Comparison of ENCODE assay signal across 13 cellular contexts in genomic region chr17:29573871-29574731, GRCh38. TPM values are rescaled to one million over a fixed set of nuclear protein-coding genes. Genes with fewer than 3 reads are reported as not detected.
DNase-seq lines count a peak whose midpoint lies in the region; ATAC-seq and TF ChIP-seq lines count a peak whose summit lies in the region.
"Had no signal": no experiment of that assay in that cellular context is flagged by ENCODE, and none has a peak within 500 bp of the region (broad histone marks: within the 10 kb centered on the region; RNA-seq: fewer than 3 reads in every experiment).

No MANE protein-coding gene starts in this region.

- H2AFZ ChIP-seq in neural progenitor cell (replicated peaks) = no peak overlapping the region

- no peaks in the 10 kb centered on the region for H3K27me3 Mint-ChIP-seq in CD8-positive, alpha-beta T cell (ENCODE audit: low read depth)
- H3K27me3 Mint-ChIP-seq in dendritic cell treated with granulocyte-macrophage colony-stimulating factor and Interleukin-4, amounts not matched to agents 40 ng/mL and 50 ng/mL, for 4 days = no peaks in the 10 kb centered on the region
- H3K27me3 Mint-ChIP-seq in osteocyte (ENCODE audit: unreplicated experiment) (no peaks in the 10 kb centered on the region), neural progenitor cell (ENCODE audit: insufficient read depth, low read depth) (peaks cover 6% of the 10 kb centered on the region)
- H3K27me3 Mint-ChIP-seq: CD4-positive, alpha-beta memory T cell had no signal

- intact Hi-C loops in CD8-positive, alpha-beta T cell (cut with DNase I, micrococcal nuclease) = no loop called here
- intact Hi-C loops in dendritic cell treated with granulocyte-macrophage colony-stimulating factor and Interleukin-4, amounts not matched to agents 40 ng/mL and 50 ng/mL, for 4 days (cut with micrococcal nuclease) = no loop called here

- H3F3A ChIP-seq in neural progenitor cell (ENCODE audit: low read depth) = peaks cover 3% of the 10 kb centered on the region

- POLR2A ChIA-PET in CD8-positive, alpha-beta T cell (lab: Charles Lee) = interaction anchor here (1.2 to 2.0 kb wide), 2 partner anchors 43 to 204 kb away, joined by 3 to 6 read pairs; no protein-coding TSS in a partner anchor

- DNase-seq in Ammon's horn (ENCODE audit: low spot score) (peak; percentile 20), osteocyte (ENCODE audit: extremely low spot score, unreplicated experiment) (no peak), neural progenitor cell (ENCODE audit: low spot score) (no peak)
- DNase-seq in CD8-positive, alpha-beta T cell = no peak
- no peak for DNase-seq in effector CD8-positive, alpha-beta T cell (lab: John Stamatoyannopoulos, UW)
- DNase-seq: activated CD4-positive, alpha-beta T cell treated with anti-CD3 and anti-CD28 coated beads, Interleukin-2, amount 50 U/mL, for 48 hours; CD4-positive, alpha-beta memory T cell; NCI-H2107; SHP77; trophoblast cell had no signal

- H3K9me3 ChIP-seq in CD8-positive, alpha-beta T cell (ENCODE audit: low read length) = no peaks in the 10 kb centered on the region
- H3K9me3 ChIP-seq in neural progenitor cell (ENCODE audit: low read depth) = no peaks in the 10 kb centered on the region
- H3K9me3 ChIP-seq: gastroesophageal sphincter had no signal

- peaks cover 22% of the 10 kb centered on the region for H3K36me3 ChIP-seq in CD8-positive, alpha-beta T cell (ENCODE audit: insufficient read depth, low read length)
- no peaks in the 10 kb centered on the region for H3K36me3 ChIP-seq in neural progenitor cell

- CTCF ChIA-PET in CD8-positive, alpha-beta T cell (lab: Charles Lee) = interaction anchor here (1.1 to 12.9 kb wide), 10 partner anchors 9 to 205 kb away, joined by 3 to 126 read pairs (median 6); partner anchors contain the start of genes ANKRD13B and GIT1

- no peak overlapping the region for H3K27ac ChIP-seq in CD8-positive, alpha-beta T cell (ENCODE audit: low read depth, low read length)
- H3K27ac ChIP-seq in neural progenitor cell = no peak overlapping the region

- TF ChIP-seq CTCF in CD8-positive, alpha-beta T cell (IDR thresholded peaks at IDR 0.05) = no peak
- TF ChIP-seq CTCF in osteocyte (IDR thresholded peaks at IDR 0.05) = no peak
- TF ChIP-seq CTCF in neural progenitor cell (IDR thresholded peaks at IDR 0.05) = no peak

- H3K27ac Mint-ChIP-seq in CD8-positive, alpha-beta T cell = peak overlapping the region; percentile 60
- H3K27ac Mint-ChIP-seq in dendritic cell treated with granulocyte-macrophage colony-stimulating factor and Interleukin-4, amounts not matched to agents 40 ng/mL and 50 ng/mL, for 4 days = peak overlapping the region; percentile 8
- H3K27ac Mint-ChIP-seq in osteocyte (ENCODE audit: unreplicated experiment) = peak overlapping the region; percentile 5
- H3K27ac Mint-ChIP-seq in neural progenitor cell = no peak overlapping the region

- no peak overlapping the region for H3K4me3 Mint-ChIP-seq in CD8-positive, alpha-beta T cell
- no peak overlapping the region for H3K4me3 Mint-ChIP-seq in dendritic cell treated with granulocyte-macrophage colony-stimulating factor and Interleukin-4, amounts not matched to agents 40 ng/mL and 50 ng/mL, for 4 days
- no peak overlapping the region for H3K4me3 Mint-ChIP-seq in osteocyte (ENCODE audit: unreplicated experiment)
- no peak overlapping the region for H3K4me3 Mint-ChIP-seq in neural progenitor cell
- H3K4me3 Mint-ChIP-seq: CD4-positive, alpha-beta memory T cell had no signal

- H3K27me3 ChIP-seq in CD8-positive, alpha-beta T cell (ENCODE audit: insufficient read depth, low read length) = no peaks in the 10 kb centered on the region
- H3K27me3 ChIP-seq in neural progenitor cell = no peaks in the 10 kb centered on the region
- H3K27me3 ChIP-seq: gastroesophageal sphincter had no signal

- no peak for ATAC-seq in CD8-positive, alpha-beta T cell
- no peak for ATAC-seq in GM19035 (IDR thresholded peaks at IDR 0.05; ENCODE audit: unreplicated experiment)
- ATAC-seq: gastroesophageal sphincter had no signal

- H3K4me3 ChIP-seq in CD8-positive, alpha-beta T cell (ENCODE audit: low read depth, low read length) = no peak overlapping the region
- H3K4me3 ChIP-seq in neural progenitor cell = no peak overlapping the region
- H3K4me3 ChIP-seq: gastroesophageal sphincter had no signal

- no peak overlapping the region for H3K9ac ChIP-seq in neural progenitor cell

- peaks cover 8% of the 10 kb centered on the region for H3K4me1 ChIP-seq in CD8-positive, alpha-beta T cell (ENCODE audit: insufficient read depth, low read length)
- peaks cover 14% of the 10 kb centered on the region for H3K4me1 ChIP-seq in neural progenitor cell

- H3K79me2 ChIP-seq in neural progenitor cell (ENCODE audit: low read depth) = peaks cover 7% of the 10 kb centered on the region

- H3K9me3 Mint-ChIP-seq in CD8-positive, alpha-beta T cell = no peaks in the 10 kb centered on the region
- H3K9me3 Mint-ChIP-seq in dendritic cell treated with granulocyte-macrophage colony-stimulating factor and Interleukin-4, amounts not matched to agents 40 ng/mL and 50 ng/mL, for 4 days = no peaks in the 10 kb centered on the region
- no peaks in the 10 kb centered on the region for H3K9me3 Mint-ChIP-seq in osteocyte (ENCODE audit: unreplicated experiment)
- H3K9me3 Mint-ChIP-seq in neural progenitor cell = no peaks in the 10 kb centered on the region
- H3K9me3 Mint-ChIP-seq: CD4-positive, alpha-beta memory T cell had no signal

- peaks cover 45% of the 10 kb centered on the region for H3K36me3 Mint-ChIP-seq in CD8-positive, alpha-beta T cell
- H3K36me3 Mint-ChIP-seq in dendritic cell treated with granulocyte-macrophage colony-stimulating factor and Interleukin-4, amounts not matched to agents 40 ng/mL and 50 ng/mL, for 4 days (ENCODE audit: low read depth) = peaks cover 90% of the 10 kb centered on the region
- peaks cover 16% of the 10 kb centered on the region for H3K36me3 Mint-ChIP-seq in osteocyte (ENCODE audit: unreplicated experiment)
- peaks cover 6% of the 10 kb centered on the region for H3K36me3 Mint-ChIP-seq in neural progenitor cell

- H3K4me1 Mint-ChIP-seq in CD8-positive, alpha-beta T cell (ENCODE audit: low read depth) = peaks cover 22% of the 10 kb centered on the region
- peaks cover 37% of the 10 kb centered on the region for H3K4me1 Mint-ChIP-seq in dendritic cell treated with granulocyte-macrophage colony-stimulating factor and Interleukin-4, amounts not matched to agents 40 ng/mL and 50 ng/mL, for 4 days (ENCODE audit: low read depth)
- H3K4me1 Mint-ChIP-seq in osteocyte (ENCODE audit: unreplicated experiment) = peaks cover 15% of the 10 kb centered on the region
- H3K4me1 Mint-ChIP-seq in neural progenitor cell = peaks cover 21% of the 10 kb centered on the region

- no peak overlapping the region for H3K4me2 ChIP-seq in neural progenitor cell

- H4K20me1 ChIP-seq in neural progenitor cell (ENCODE audit: low read depth) = peaks cover 58% of the 10 kb centered on the region

RNA-seq across cellular contexts. Expression of gene TP53I13, which starts 5.6 kb away (rescaled TPM):
- total RNA-seq in CD8-positive, alpha-beta T cell = 10 to 100 TPM; 50.2 to 54.1 TPM
- total RNA-seq in osteocyte = 42.0 and 43.1 TPM in 2 replicates
- total RNA-seq in neural progenitor cell (ENCODE audit: low replicate concordance) = 9.2 and 47.0 TPM in 2 replicates

RNA-seq across cellular contexts. Expression of gene ABHD15, which starts 7.3 kb away (rescaled TPM):
- 1 to 10 TPM; 8.3 to 8.7 TPM for total RNA-seq in CD8-positive, alpha-beta T cell
- 11.7 and 12.8 TPM in 2 replicates for total RNA-seq in osteocyte
- 2.5 and 5.0 TPM in 2 replicates for total RNA-seq in neural progenitor cell (ENCODE audit: low replicate concordance)

RNA-seq across cellular contexts. Expression of gene GIT1, which starts 15.3 kb away (rescaled TPM):
- total RNA-seq in CD8-positive, alpha-beta T cell = 10 to 100 TPM; 25.8 to 27.0 TPM
- total RNA-seq in osteocyte = 48.2 and 50.7 TPM in 2 replicates
- total RNA-seq in neural progenitor cell (ENCODE audit: low replicate concordance) = 17.6 and 51.0 TPM in 2 replicates

RNA-seq across cellular contexts. Expression of gene ANKRD13B, which starts 18.8 kb away (rescaled TPM):
- 1 to 10 TPM in 1 of 2 experiments, under 1 TPM in 1; 0.83 to 1.3 TPM for total RNA-seq in CD8-positive, alpha-beta T cell
- total RNA-seq in osteocyte = 33.1 and 36.1 TPM in 2 replicates
- 2.8 and 24.0 TPM in 2 replicates for total RNA-seq in neural progenitor cell (ENCODE audit: low replicate concordance)

RNA-seq across cellular contexts. Expression of gene CORO6, which starts 48.6 kb away (rescaled TPM):
- total RNA-seq in CD8-positive, alpha-beta T cell = 1 to 10 TPM; 1.2 to 1.7 TPM
- total RNA-seq in osteocyte (4.8 and 7.1 TPM in 2 replicates), neural progenitor cell (ENCODE audit: low replicate concordance) (3.9 and 6.2 TPM in 2 replicates)
